Comparison of ENCODE assay signal across 19 cellular contexts in the genomic region with DNA sequence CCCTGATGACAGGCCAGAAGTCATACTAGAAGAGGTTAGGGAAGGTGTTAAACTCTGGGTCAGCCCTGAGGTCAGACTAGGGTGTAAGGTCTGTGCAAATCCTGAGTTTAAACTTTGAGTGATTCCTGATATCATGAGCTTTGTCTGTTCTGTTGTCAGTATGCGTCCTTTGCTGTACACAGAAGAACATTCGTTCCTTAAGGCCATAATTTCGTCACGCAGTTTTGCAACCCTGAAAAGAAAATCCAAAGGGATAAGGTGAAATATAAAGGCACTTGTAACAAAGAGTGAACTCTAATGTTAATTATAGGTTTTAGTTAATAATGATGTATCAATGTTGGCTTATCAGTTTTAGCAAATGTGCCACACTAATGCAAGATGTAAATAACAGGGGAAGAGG. TPM values are rescaled to one million over a fixed set of nuclear protein-coding genes. Genes with fewer than 3 reads are reported as not detected.
DNase-seq lines count a peak whose midpoint lies in the region; ATAC-seq, FAIRE-seq and TF ChIP-seq lines count a peak whose summit lies in the region.
"Had no signal": no experiment of that assay in that cellular context is flagged by ENCODE, and none has a peak within 500 bp of the region (broad histone marks: within the 10 kb centered on the region; RNA-seq: fewer than 3 reads in every experiment).

No MANE protein-coding gene starts in this region.

- H3K36me3 ChIP-seq in RWPE2 (ENCODE audit: low read depth) = peaks cover 83% of the 10 kb centered on the region
- H3K36me3 ChIP-seq: HAP-1 had no signal

- H3K9me3 Mint-ChIP-seq in progenitor cell of endocrine pancreas (ENCODE audit: low read depth) = no peaks in the 10 kb centered on the region
- H3K9me3 Mint-ChIP-seq in type B pancreatic cell = no peaks in the 10 kb centered on the region

- ATAC-seq in RWPE2 (ENCODE audit: low read depth) = peak; percentile 0; the same call in 1 of the 3 replicates

- H3K9me3 ChIP-seq in RWPE2 (ENCODE audit: severe bottlenecking) = no peaks in the 10 kb centered on the region
- H3K9me3 ChIP-seq: BE2C, HAP-1, SJSA1 had no signal

- H3K36me3 Mint-ChIP-seq in progenitor cell of endocrine pancreas (ENCODE audit: insufficient read depth) (peaks cover 13% of the 10 kb centered on the region), type B pancreatic cell (peaks cover 9% of the 10 kb centered on the region)
- H3K36me3 Mint-ChIP-seq: CD4-positive, CD25-positive, alpha-beta regulatory T cell had no signal

- H3K27ac Mint-ChIP-seq in progenitor cell of endocrine pancreas = peak overlapping the region; percentile 54
- H3K27ac Mint-ChIP-seq in type B pancreatic cell = no peak overlapping the region
- H3K27ac Mint-ChIP-seq: CD4-positive, CD25-positive, alpha-beta regulatory T cell had no signal

- H3K27me3 Mint-ChIP-seq in progenitor cell of endocrine pancreas (no peaks in the 10 kb centered on the region), type B pancreatic cell (no peaks in the 10 kb centered on the region)

- H3K4me3 ChIP-seq in RWPE2 (ENCODE audit: severe bottlenecking) = peak overlapping the region; percentile 41
- H3K4me3 ChIP-seq: HAP-1, PC-9, SJSA1 had no signal

- peaks cover 34% of the 10 kb centered on the region for H3K4me1 ChIP-seq in RWPE2 (ENCODE audit: insufficient read depth, poor library complexity, severe bottlenecking)
- H3K4me1 ChIP-seq: BE2C had no signal

- H3K4me1 Mint-ChIP-seq in progenitor cell of endocrine pancreas (ENCODE audit: low read depth) (no peaks in the 10 kb centered on the region), type B pancreatic cell (ENCODE audit: unreplicated experiment) (no peaks in the 10 kb centered on the region)
- H3K4me1 Mint-ChIP-seq: CD4-positive, CD25-positive, alpha-beta regulatory T cell had no signal

- TF ChIP-seq CTCF in RWPE2 (IDR thresholded peaks at IDR 0.05; ENCODE audit: poor library complexity, severe bottlenecking) (no peak), progenitor cell of endocrine pancreas (IDR thresholded peaks at IDR 0.05; ENCODE audit: unreplicated experiment) (no peak), type B pancreatic cell (conservative IDR thresholded peaks at IDR 0.05) (no peak)

- H3K4me3 Mint-ChIP-seq in progenitor cell of endocrine pancreas (ENCODE audit: low read depth) = no peak overlapping the region
- H3K4me3 Mint-ChIP-seq in type B pancreatic cell = no peak overlapping the region
- H3K4me3 Mint-ChIP-seq: CD4-positive, CD25-positive, alpha-beta regulatory T cell had no signal

- DNase-seq in GM19239 (ENCODE audit: insufficient read length, low spot score) = no peak
- no peak for DNase-seq in RWPE2 (ENCODE audit: low spot score)
- no peak for DNase-seq in epithelial cell of prostate (ENCODE audit: low read depth, low spot score)
- DNase-seq in progenitor cell of endocrine pancreas (ENCODE audit: low spot score, unreplicated experiment) = no peak
- no peak for DNase-seq in NCI-H146 (lab: John Stamatoyannopoulos, UW)
- DNase-seq in type B pancreatic cell (ENCODE audit: extremely low spot score, unreplicated experiment) = no peak
- no peak for DNase-seq in SW480 (ENCODE audit: low spot score)
- no peak for DNase-seq in iPS-NIHi11 (ENCODE audit: low spot score)
- DNase-seq: BE2C; CD4-positive, CD25-positive, alpha-beta regulatory T cell; COR-L47; GDM1; NCI-H1105; NCI-H1694 treated with DMSO at 0.1 percent for 48 hours; NCI-H2107; NCI-H510A; PC-9 had no signal

- H3K27ac ChIP-seq in RWPE2 (ENCODE audit: poor library complexity, severe bottlenecking) (peak overlapping the region; percentile 99), epithelial cell of prostate (peak overlapping the region; percentile 87)
- H3K27ac ChIP-seq: PC-9, SJSA1 had no signal

- no peaks in the 10 kb centered on the region for H3K27me3 ChIP-seq in RWPE2 (ENCODE audit: insufficient read depth, poor library complexity, severe bottlenecking)
- H3K27me3 ChIP-seq: BE2C, SJSA1 had no signal

- peak; percentile 4 for FAIRE-seq in GM19239 (lab: Jason Lieb, UNC)

RNA-seq across cellular contexts. Expression of gene DST, which starts 2.3 kb away (rescaled TPM):
- total RNA-seq in progenitor cell of endocrine pancreas (151 and 167 TPM in 2 replicates), type B pancreatic cell (ENCODE audit: low replicate concordance) (116 and 139 TPM in 2 replicates)
